Comparison of ENCODE assay signal across 25 cellular contexts in genomic region chr2:96484096-96484495, GRCh38. TPM values are rescaled to one million over a fixed set of nuclear protein-coding genes. Genes with fewer than 3 reads are reported as not detected.
DNase-seq lines count a peak whose midpoint lies in the region; ATAC-seq, FAIRE-seq and TF ChIP-seq lines count a peak whose summit lies in the region.
"Had no signal": no experiment of that assay in that cellular context is flagged by ENCODE, and none has a peak within 500 bp of the region (broad histone marks: within the 10 kb centered on the region; RNA-seq: fewer than 3 reads in every experiment).

No MANE protein-coding gene starts in this region.

- intact Hi-C loops in activated CD4-positive, alpha-beta T cell treated with anti-CD3 and anti-CD28 coated beads for 36 hours (cut with DNase I, micrococcal nuclease): no loop called here
- intact Hi-C loops in activated T-helper 1 cell treated with anti-CD3 and anti-CD28 coated beads, Interleukin-12 subunit alpha, Interleukin-12 subunit beta, Interleukin-2, Interleukin-4 antibody, amounts not matched to agents 30 ng/mL and 10 ng/mL and 1 ng/mL, durations not matched to agents 14 hours and 24 hours and 36 hours (cut with micrococcal nuclease): no loop called here
- intact Hi-C loops in natural killer cell (cut with micrococcal nuclease): no loop called here

- FAIRE-seq in small intestine (lab: Jason Lieb, UNC): no peak
- FAIRE-seq: A204.1, GM18507 had no signal

- H3K36me3 Mint-ChIP-seq in activated CD4-positive, alpha-beta T cell treated with anti-CD3 and anti-CD28 coated beads for 36 hours (ENCODE audit: low read depth): peaks cover 7% of the 10 kb centered on the region
- peaks cover 6% of the 10 kb centered on the region for H3K36me3 Mint-ChIP-seq in activated T-helper 1 cell treated with anti-CD3 and anti-CD28 coated beads, Interleukin-12 subunit alpha, Interleukin-12 subunit beta, Interleukin-2, Interleukin-4 antibody, amounts not matched to agents 30 ng/mL and 10 ng/mL and 1 ng/mL, durations not matched to agents 14 hours and 24 hours and 36 hours (ENCODE audit: low read depth)
- H3K36me3 Mint-ChIP-seq in natural killer cell: no peaks in the 10 kb centered on the region
- H3K36me3 Mint-ChIP-seq: activated naive CD4-positive, alpha-beta T cell treated with anti-CD3 and anti-CD28 coated beads, Interleukin-2, amount 50 U/mL, for 24 hours had no signal

- POLR2A ChIA-PET in activated CD4-positive, alpha-beta T cell treated with anti-CD3 and anti-CD28 coated beads for 36 hours (lab: Charles Lee): no interaction called here

- no peak for TF ChIP-seq CTCF in natural killer cell (IDR thresholded peaks at IDR 0.05)

- H3K27me3 Mint-ChIP-seq in activated CD4-positive, alpha-beta T cell treated with anti-CD3 and anti-CD28 coated beads for 36 hours: peaks cover 4% of the 10 kb centered on the region
- H3K27me3 Mint-ChIP-seq in activated T-helper 1 cell treated with anti-CD3 and anti-CD28 coated beads, Interleukin-12 subunit alpha, Interleukin-12 subunit beta, Interleukin-2, Interleukin-4 antibody, amounts not matched to agents 30 ng/mL and 10 ng/mL and 1 ng/mL, durations not matched to agents 14 hours and 24 hours and 36 hours (ENCODE audit: insufficient read depth): peaks cover 13% of the 10 kb centered on the region
- H3K27me3 Mint-ChIP-seq in natural killer cell (ENCODE audit: low read depth in 2 of 2): peaks cover 0 to 12% of the 10 kb centered on the region in 2 donors

- no peaks in the 10 kb centered on the region for H3K36me3 ChIP-seq in small intestine (ENCODE audit: control insufficient read depth in 2 of 2, insufficient read depth in 2 of 2, low read length in 2 of 2)
- H3K36me3 ChIP-seq: ascending aorta, ovary, thyroid gland had no signal

- H3K4me1 ChIP-seq in small intestine (ENCODE audit: control insufficient read depth in 2 of 2, insufficient read depth in 1 of 2, low read depth in 1 of 2, low read length in 1 of 2): peaks cover 0 to 4% of the 10 kb centered on the region in 2 donors

- no peak overlapping the region for H3K27ac ChIP-seq in small intestine (ENCODE audit: low read depth in 1 of 2, low read length in 1 of 2)
- H3K27ac ChIP-seq: ascending aorta, ovary, thyroid gland had no signal

- H3K4me3 ChIP-seq in small intestine (ENCODE audit: low read depth in 1 of 2, low read length in 2 of 2): no peak overlapping the region
- H3K4me3 ChIP-seq: ascending aorta, ovary, smooth muscle cell, thyroid gland had no signal

- H3K27ac Mint-ChIP-seq in activated CD4-positive, alpha-beta T cell treated with anti-CD3 and anti-CD28 coated beads for 36 hours: peak overlapping the region; percentile 95
- H3K27ac Mint-ChIP-seq in activated T-helper 1 cell treated with anti-CD3 and anti-CD28 coated beads, Interleukin-12 subunit alpha, Interleukin-12 subunit beta, Interleukin-2, Interleukin-4 antibody, amounts not matched to agents 30 ng/mL and 10 ng/mL and 1 ng/mL, durations not matched to agents 14 hours and 24 hours and 36 hours: peak overlapping the region; percentile 77
- H3K27ac Mint-ChIP-seq in natural killer cell: peak overlapping the region; percentile 73 to 92

- no peaks in the 10 kb centered on the region for H3K9me3 Mint-ChIP-seq in activated CD4-positive, alpha-beta T cell treated with anti-CD3 and anti-CD28 coated beads for 36 hours (ENCODE audit: low read depth)
- no peaks in the 10 kb centered on the region for H3K9me3 Mint-ChIP-seq in activated T-helper 1 cell treated with anti-CD3 and anti-CD28 coated beads, Interleukin-12 subunit alpha, Interleukin-12 subunit beta, Interleukin-2, Interleukin-4 antibody, amounts not matched to agents 30 ng/mL and 10 ng/mL and 1 ng/mL, durations not matched to agents 14 hours and 24 hours and 36 hours
- H3K9me3 Mint-ChIP-seq in natural killer cell: no peaks in the 10 kb centered on the region
- H3K9me3 Mint-ChIP-seq: activated naive CD4-positive, alpha-beta T cell treated with anti-CD3 and anti-CD28 coated beads, Interleukin-2, amount 50 U/mL, for 24 hours had no signal

- no peaks in the 10 kb centered on the region for H3K27me3 ChIP-seq in small intestine (ENCODE audit: control insufficient read depth in 2 of 2, insufficient read depth in 2 of 2, low read length in 2 of 2)
- H3K27me3 ChIP-seq: ascending aorta, ovary, thyroid gland had no signal

- no peak overlapping the region for H3K4me3 Mint-ChIP-seq in activated CD4-positive, alpha-beta T cell treated with anti-CD3 and anti-CD28 coated beads for 36 hours
- H3K4me3 Mint-ChIP-seq in activated T-helper 1 cell treated with anti-CD3 and anti-CD28 coated beads, Interleukin-12 subunit alpha, Interleukin-12 subunit beta, Interleukin-2, Interleukin-4 antibody, amounts not matched to agents 30 ng/mL and 10 ng/mL and 1 ng/mL, durations not matched to agents 14 hours and 24 hours and 36 hours: no peak overlapping the region
- H3K4me3 Mint-ChIP-seq in natural killer cell: no peak overlapping the region

- CTCF ChIA-PET in activated CD4-positive, alpha-beta T cell treated with anti-CD3 and anti-CD28 coated beads for 36 hours (lab: Charles Lee): interaction anchor here (0.6 to 1.1 kb wide), 3 partner anchors 25 to 78 kb away, joined by 3 to 4 read pairs (median 3); no protein-coding TSS in a partner anchor

- DNase-seq in activated CD4-positive, alpha-beta T cell treated with anti-CD3 and anti-CD28 coated beads for 36 hours: no peak
- DNase-seq in activated CD4-positive, alpha-beta T cell treated with anti-CD3 and anti-CD28 coated beads for 48 hours: no peak
- DNase-seq in NCI-H2171 (lab: John Stamatoyannopoulos, UW) (peak; percentile 77), natural killer cell (no peak), HuH-7.5 (ENCODE audit: low spot score) (no peak), small intestine (no peak), NCI-H1436 treated with DMSO at 0.1 percent for 48 hours (lab: John Stamatoyannopoulos, UW) (no peak)
- no peak for DNase-seq in activated T-helper 1 cell treated with anti-CD3 and anti-CD28 coated beads, Interleukin-12 subunit alpha, Interleukin-12 subunit beta, Interleukin-2, Interleukin-4 antibody, amounts not matched to agents 30 ng/mL and 10 ng/mL and 1 ng/mL, durations not matched to agents 14 hours and 24 hours and 36 hours (ENCODE audit: low spot score)
- DNase-seq: activated CD4-positive, alpha-beta T cell treated with anti-CD3 and anti-CD28 coated beads for 1 hour; hypothalamus; NCI-H1048; NCI-H1694 treated with DMSO at 0.1 percent for 48 hours; NCI-H510A treated with DMSO at 0.1 percent for 48 hours; NK-92 treated with Interleukin-12 subunit alpha and Interleukin-12 subunit beta, amount 100 ng/mL, for 24 hours; ovary; PC-3; retina; thyroid gland had no signal

- H3K4me1 Mint-ChIP-seq in activated CD4-positive, alpha-beta T cell treated with anti-CD3 and anti-CD28 coated beads for 36 hours: peaks cover 37% of the 10 kb centered on the region
- H3K4me1 Mint-ChIP-seq in activated T-helper 1 cell treated with anti-CD3 and anti-CD28 coated beads, Interleukin-12 subunit alpha, Interleukin-12 subunit beta, Interleukin-2, Interleukin-4 antibody, amounts not matched to agents 30 ng/mL and 10 ng/mL and 1 ng/mL, durations not matched to agents 14 hours and 24 hours and 36 hours (ENCODE audit: low read depth): peaks cover 48% of the 10 kb centered on the region
- peaks cover 18 to 23% of the 10 kb centered on the region in 2 donors for H3K4me1 Mint-ChIP-seq in natural killer cell

- no peak for ATAC-seq in activated CD4-positive, alpha-beta T cell treated with anti-CD3 and anti-CD28 coated beads for 36 hours
- no peak for ATAC-seq in natural killer cell
- ATAC-seq: PC-3 had no signal

- 88 to 92% (median 91%) methylated on average over 7 of the region's 7 CpGs for WGBS in small intestine, 3 donors

- no peaks in the 10 kb centered on the region for H3K9me3 ChIP-seq in small intestine (ENCODE audit: control insufficient read depth, low read depth)
- H3K9me3 ChIP-seq: ascending aorta, ovary, thyroid gland had no signal

RNA-seq across cellular contexts. Expression of gene NEURL3, which starts 21.1 kb away (rescaled TPM):
- total RNA-seq in activated CD4-positive, alpha-beta T cell treated with anti-CD3 and anti-CD28 coated beads for 36 hours: under 1 TPM; 0.33 to 0.41 TPM
- total RNA-seq in activated T-helper 1 cell treated with anti-CD3 and anti-CD28 coated beads, Interleukin-12 subunit alpha, Interleukin-12 subunit beta, Interleukin-2, Interleukin-4 antibody, amounts not matched to agents 30 ng/mL and 10 ng/mL and 1 ng/mL, durations not matched to agents 14 hours and 24 hours and 36 hours: 0.54 and 0.75 TPM in 2 replicates
- not detected for total RNA-seq in natural killer cell
- 1 to 10 TPM in 2 of 3 donors, under 1 TPM in 1; 0.61 to 6.2 (median 3.1) TPM for polyA plus RNA-seq in small intestine
- total RNA-seq: ascending aorta, H4, ovary, smooth muscle cell had no signal
- polyA plus RNA-seq: neural cell had no signal

RNA-seq across cellular contexts. Expression of gene ARID5A, which starts 52.5 kb away (rescaled TPM):
- 100 to 1,000 TPM; 179 to 191 TPM for total RNA-seq in activated CD4-positive, alpha-beta T cell treated with anti-CD3 and anti-CD28 coated beads for 36 hours
- total RNA-seq in activated T-helper 1 cell treated with anti-CD3 and anti-CD28 coated beads, Interleukin-12 subunit alpha, Interleukin-12 subunit beta, Interleukin-2, Interleukin-4 antibody, amounts not matched to agents 30 ng/mL and 10 ng/mL and 1 ng/mL, durations not matched to agents 14 hours and 24 hours and 36 hours: 233 and 240 TPM in 2 replicates
- total RNA-seq in natural killer cell: 100 to 1,000 TPM in 2 of 3 donors, 10 to 100 TPM in 1; 90.9 to 117 (median 114) TPM
- 10 to 100 TPM in 1 of 3 donors, 1 to 10 TPM in 2; 2.9 to 15.2 (median 8.6) TPM for polyA plus RNA-seq in small intestine
- polyA plus RNA-seq: neural cell had no signal
